In genomic region chr13:84686458-84686857, GRCh38 we compare ENCODE assay signal across 27 cellular contexts.
"Had no signal": no experiment of that assay in that cellular context is flagged by ENCODE, and none has a peak within 500 bp of the region (broad histone marks: within the 10 kb centered on the region; RNA-seq: fewer than 3 reads in every experiment).

No MANE protein-coding gene starts in this region.

- H3K27me3 Mint-ChIP-seq: naive B cell; naive thymus-derived CD8-positive, alpha-beta T cell; natural killer cell treated with Interleukin-12 subunit alpha and Interleukin-12 subunit beta and Interleukin-15 and Interleukin-18, amount 100 ng/mL, for 72 hours; stimulated activated naive B cell treated with anti-CD40 and anti-IgM and Interleukin-4, amounts not matched to agents 10 μg/mL and 1 μg/mL and 100 μg/mL, for 72 hours; stimulated activated naive CD8-positive, alpha-beta T cell treated with anti-CD3 and anti-CD28 coated beads, Interleukin-15, Interleukin-2, amounts not matched to agents 100 ng/mL and 50 ng/mL, for 24 hours; type B pancreatic cell had no signal

- H3K9me3 Mint-ChIP-seq: nephron progenitor cell; neural crest cell; stimulated activated naive B cell treated with anti-CD40 and anti-IgM and Interleukin-4, amounts not matched to agents 10 μg/mL and 1 μg/mL and 100 μg/mL, for 72 hours; stimulated activated naive CD8-positive, alpha-beta T cell treated with anti-CD3 and anti-CD28 coated beads, Interleukin-15, Interleukin-2, amounts not matched to agents 100 ng/mL and 50 ng/mL, for 24 hours; type B pancreatic cell had no signal

- DNase-seq: naive B cell; nephron progenitor cell; nucleus accumbens; psoas muscle; right cardiac atrium; stimulated activated CD4-positive, alpha-beta T cell treated with anti-CD3 and anti-CD28 coated beads, Interleukin-15, amount 100 ng/mL, for 24 hours; stimulated activated CD4-positive, alpha-beta T cell treated with anti-CD3 and anti-CD28 coated beads, Interleukin-2, amount 100 ng/mL, for 24 hours; stimulated activated CD4-positive, alpha-beta T cell treated with anti-CD3 and anti-CD28 coated beads, Interleukin-2, amount 100 ng/mL, for 48 hours; stimulated activated CD4-positive, alpha-beta T cell treated with anti-CD3 and anti-CD28 coated beads, Interleukin-4, amount 100 ng/mL, for 24 hours; stimulated activated naive B cell treated with anti-CD40 and anti-IgM and Interleukin-4, amounts not matched to agents 10 μg/mL and 1 μg/mL and 100 μg/mL, for 72 hours; stimulated activated naive CD4-positive, alpha-beta T cell treated with Interleukin-2 at 50 U/mL for 16 hours; stomach; tibial artery; transverse colon; upper lobe of right lung; uterus had no signal

- H3K27ac Mint-ChIP-seq: naive B cell; naive thymus-derived CD8-positive, alpha-beta T cell; natural killer cell treated with Interleukin-12 subunit alpha and Interleukin-12 subunit beta and Interleukin-15 and Interleukin-18, amount 100 ng/mL, for 72 hours; nephron progenitor cell; stimulated activated effector memory CD8-positive, alpha-beta T cell treated with anti-CD3 and anti-CD28 coated beads, Interleukin-12 subunit alpha, Interleukin-12 subunit beta, amount 100 ng/mL, for 72 hours; stimulated activated naive B cell treated with anti-CD40 and anti-IgM and Interleukin-4, amounts not matched to agents 10 μg/mL and 1 μg/mL and 100 μg/mL, for 72 hours; stimulated activated naive CD8-positive, alpha-beta T cell treated with anti-CD3 and anti-CD28 coated beads, Interleukin-15, Interleukin-2, amounts not matched to agents 100 ng/mL and 50 ng/mL, for 24 hours; type B pancreatic cell had no signal

- H3K27me3 ChIP-seq: neutrophil, pancreas, stomach, tibial artery, transverse colon, upper lobe of right lung, uterus had no signal

- H3K36me3 ChIP-seq: neutrophil, pancreas, stomach, thoracic aorta, tibial artery, transverse colon, upper lobe of right lung, uterus had no signal

- H3K9me3 ChIP-seq: neutrophil, pancreas, psoas muscle, stomach, thoracic aorta, tibial artery, transverse colon, upper lobe of right lung, uterus had no signal

- H3K4me3 Mint-ChIP-seq: naive B cell; naive thymus-derived CD8-positive, alpha-beta T cell; natural killer cell treated with Interleukin-12 subunit alpha and Interleukin-12 subunit beta and Interleukin-15 and Interleukin-18, amount 100 ng/mL, for 72 hours; nephron progenitor cell; neural crest cell; stimulated activated effector memory CD8-positive, alpha-beta T cell treated with anti-CD3 and anti-CD28 coated beads, Interleukin-12 subunit alpha, Interleukin-12 subunit beta, amount 100 ng/mL, for 72 hours; stimulated activated naive B cell treated with anti-CD40 and anti-IgM and Interleukin-4, amounts not matched to agents 10 μg/mL and 1 μg/mL and 100 μg/mL, for 72 hours; stimulated activated naive CD8-positive, alpha-beta T cell treated with anti-CD3 and anti-CD28 coated beads, Interleukin-15, Interleukin-2, amounts not matched to agents 100 ng/mL and 50 ng/mL, for 24 hours; type B pancreatic cell had no signal

- H3K36me3 Mint-ChIP-seq: naive B cell; naive thymus-derived CD8-positive, alpha-beta T cell; natural killer cell treated with Interleukin-12 subunit alpha and Interleukin-12 subunit beta and Interleukin-15 and Interleukin-18, amount 100 ng/mL, for 72 hours; stimulated activated effector memory CD8-positive, alpha-beta T cell treated with anti-CD3 and anti-CD28 coated beads, Interleukin-12 subunit alpha, Interleukin-12 subunit beta, amount 100 ng/mL, for 72 hours; stimulated activated naive B cell treated with anti-CD40 and anti-IgM and Interleukin-4, amounts not matched to agents 10 μg/mL and 1 μg/mL and 100 μg/mL, for 72 hours; type B pancreatic cell had no signal

- H3K27ac ChIP-seq: neutrophil, pancreas, psoas muscle, skin epidermis, stomach, thoracic aorta, tibial artery, transverse colon, upper lobe of right lung, uterus had no signal

- H3K4me1 Mint-ChIP-seq: naive B cell; naive thymus-derived CD8-positive, alpha-beta T cell; nephron progenitor cell; neural crest cell; stimulated activated effector memory CD8-positive, alpha-beta T cell treated with anti-CD3 and anti-CD28 coated beads, Interleukin-12 subunit alpha, Interleukin-12 subunit beta, amount 100 ng/mL, for 72 hours; stimulated activated naive B cell treated with anti-CD40 and anti-IgM and Interleukin-4, amounts not matched to agents 10 μg/mL and 1 μg/mL and 100 μg/mL, for 72 hours had no signal

- H3K4me3 ChIP-seq: pancreas, psoas muscle, skin epidermis, stomach, thoracic aorta, tibial artery, transverse colon, upper lobe of right lung, uterus had no signal

- H3K4me1 ChIP-seq: psoas muscle, tibial artery, transverse colon, upper lobe of right lung, uterus had no signal

- ATAC-seq: naive thymus-derived CD8-positive, alpha-beta T cell; natural killer cell treated with Interleukin-12 subunit alpha and Interleukin-12 subunit beta and Interleukin-15 and Interleukin-18, amount 100 ng/mL, for 72 hours; psoas muscle; right cardiac atrium; sciatic nerve; stimulated activated effector memory CD8-positive, alpha-beta T cell treated with anti-CD3 and anti-CD28 coated beads, Interleukin-12 subunit alpha, Interleukin-12 subunit beta, amount 100 ng/mL, for 72 hours; stimulated activated naive B cell treated with anti-CD40 and anti-IgM and Interleukin-4, amounts not matched to agents 10 μg/mL and 1 μg/mL and 100 μg/mL, for 72 hours had no signal
